Comparison of ENCODE assay signal across 13 cellular contexts in the genomic region with DNA sequence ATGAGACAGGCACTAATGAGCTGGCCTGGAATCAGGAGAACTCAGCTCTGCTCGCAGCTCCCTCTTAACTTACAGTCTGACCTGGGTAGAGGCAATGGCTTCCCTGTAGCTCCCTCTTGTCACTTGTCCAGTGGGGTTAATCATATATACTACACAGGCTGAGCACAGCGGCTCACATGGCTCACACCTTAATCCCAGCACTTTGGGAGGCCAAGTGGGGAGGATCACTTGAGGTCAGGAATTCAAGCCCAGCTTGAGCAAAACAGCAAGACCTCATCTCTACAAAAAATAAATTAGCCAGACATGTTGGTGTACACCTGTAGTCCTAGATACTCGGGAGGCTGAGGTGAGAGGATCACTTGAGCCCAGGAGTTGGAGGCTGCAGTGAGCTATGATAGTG. TPM values are rescaled to one million over a fixed set of nuclear protein-coding genes. Genes with fewer than 3 reads are reported as not detected.
A peak's percentile ranks its signal among the peaks of the same experiment; 100 is the strongest.
DNase-seq lines count a peak whose midpoint lies in the region; ATAC-seq and TF ChIP-seq lines count a peak whose summit lies in the region.
"Had no signal": no experiment of that assay in that cellular context is flagged by ENCODE, and none has a peak within 500 bp of the region (broad histone marks: within the 10 kb centered on the region; RNA-seq: fewer than 3 reads in every experiment).

No MANE protein-coding gene starts in this region.

- no peak for ATAC-seq in HG03457 (IDR thresholded peaks at IDR 0.05; ENCODE audit: unreplicated experiment)

- H3K27ac Mint-ChIP-seq in CD8-positive, alpha-beta memory T cell, result peak overlapping the region; percentile 78 to 100 (median 96)

- peak overlapping the region in 4 of 7 donors; percentile 29 to 87 (median 44) for H3K4me3 Mint-ChIP-seq in CD8-positive, alpha-beta memory T cell

- CTCF ChIA-PET in CD8-positive, alpha-beta memory T cell (lab: Charles Lee), result interaction anchor here (1.2 to 6.5 kb wide), 12 partner anchors 10 to 101 kb away, joined by 5 to 125 read pairs (median 20); partner anchors contain the start of genes S100A3, S100A4 and S100A5
- CTCF ChIA-PET in RWPE1 (lab: Yijun Ruan, JAX), result interaction anchor here (0.6 to 5.3 kb wide), 4 partner anchors 23 to 105 kb away, joined by 3 to 32 read pairs (median 4); no protein-coding TSS in a partner anchor

- DNase-seq in CD8-positive, alpha-beta memory T cell, result no peak
- DNase-seq in RWPE1 (ENCODE audit: low spot score) (no peak), medulla oblongata (ENCODE audit: extremely low spot score) (no peak)
- DNase-seq in effector memory CD4-positive, alpha-beta T cell, result no peak
- no peak for DNase-seq in stimulated activated CD4-positive, alpha-beta T cell treated with anti-CD3 and anti-CD28 coated beads, Interleukin-15, amount 100 ng/mL, for 24 hours
- DNase-seq: GF-D8; stimulated activated CD4-positive, alpha-beta T cell treated with anti-CD3 and anti-CD28 coated beads, Interleukin-2, amount 100 ng/mL, for 48 hours had no signal

- no peak for TF ChIP-seq CTCF in RWPE1 (conservative IDR thresholded peaks at IDR 0.05; ENCODE audit: low read depth)

- H3K36me3 ChIP-seq in CD8-positive, alpha-beta memory T cell (ENCODE audit: insufficient read depth, low read length), result no peaks in the 10 kb centered on the region
- peaks cover 5% of the 10 kb centered on the region for H3K36me3 ChIP-seq in effector memory CD4-positive, alpha-beta T cell (ENCODE audit: control insufficient read depth, insufficient read depth, low read length)

- POLR2A ChIA-PET in CD8-positive, alpha-beta memory T cell (lab: Charles Lee), result interaction anchor here (0.5 to 6.8 kb wide), 8 partner anchors 9 to 459 kb away, joined by 3 to 121 read pairs (median 6); partner anchors contain the start of genes CHTOP, RPS27, S100A4 and S100A5
- POLR2A ChIA-PET in RWPE1 (lab: Yijun Ruan, JAX; ENCODE audit: low non-redundant PET), result no interaction called here

- H3K27me3 ChIP-seq in CD8-positive, alpha-beta memory T cell (ENCODE audit: insufficient read depth, low read length, poor library complexity, severe bottlenecking), result no peaks in the 10 kb centered on the region
- no peaks in the 10 kb centered on the region for H3K27me3 ChIP-seq in effector memory CD4-positive, alpha-beta T cell (replicated peaks; ENCODE audit: control insufficient read depth, insufficient read depth, low read length, poor library complexity, severe bottlenecking)

- H3K9me3 ChIP-seq in CD8-positive, alpha-beta memory T cell (ENCODE audit: low read length), result no peaks in the 10 kb centered on the region
- H3K9me3 ChIP-seq in effector memory CD4-positive, alpha-beta T cell (ENCODE audit: control insufficient read depth, low read length), result no peaks in the 10 kb centered on the region

- peaks cover 0 to 1% (median 0%) of the 10 kb centered on the region in 5 donors for H3K9me3 Mint-ChIP-seq in CD8-positive, alpha-beta memory T cell

- peaks cover 56 to 63% (median 61%) of the 10 kb centered on the region in 3 donors for H3K4me1 Mint-ChIP-seq in CD8-positive, alpha-beta memory T cell

- no peak overlapping the region for H3K27ac ChIP-seq in CD8-positive, alpha-beta memory T cell (ENCODE audit: low read depth, low read length)
- peak overlapping the region; percentile 51; the same call in 1 of the 2 replicates for H3K27ac ChIP-seq in RWPE1
- H3K27ac ChIP-seq in effector memory CD4-positive, alpha-beta T cell (ENCODE audit: insufficient read depth, low read length, poor library complexity, severe bottlenecking), result peak overlapping the region; percentile 52
- H3K27ac ChIP-seq in skin epidermis, result peak overlapping the region in 14 of 21 experiments; percentile 1 to 100 (median 98)
- H3K27ac ChIP-seq: VCaP had no signal

- H3K4me1 ChIP-seq in CD8-positive, alpha-beta memory T cell (ENCODE audit: insufficient read depth, low read length), result peaks cover 53% of the 10 kb centered on the region
- peaks cover 46% of the 10 kb centered on the region for H3K4me1 ChIP-seq in effector memory CD4-positive, alpha-beta T cell (ENCODE audit: control insufficient read depth, insufficient read depth, low read length, poor library complexity, severe bottlenecking)

- peaks cover 0 to 1% of the 10 kb centered on the region in 2 donors for H3K27me3 Mint-ChIP-seq in CD8-positive, alpha-beta memory T cell

- H3K36me3 Mint-ChIP-seq in CD8-positive, alpha-beta memory T cell, result peaks cover 0 to 27% (median 7%) of the 10 kb centered on the region in 3 donors

- H3K4me3 ChIP-seq in CD8-positive, alpha-beta memory T cell (ENCODE audit: low read length), result no peak overlapping the region
- no peak overlapping the region for H3K4me3 ChIP-seq in effector memory CD4-positive, alpha-beta T cell (ENCODE audit: insufficient read depth, low read depth, low read length, poor library complexity, severe bottlenecking)
- H3K4me3 ChIP-seq in skin epidermis, result no peak overlapping the region

RNA-seq across cellular contexts. Expression of gene S100A6, which starts 4.2 kb away (rescaled TPM):
- 100 to 1,000 TPM; 244 to 254 TPM for total RNA-seq in CD8-positive, alpha-beta memory T cell
- polyA plus RNA-seq in CD8-positive, alpha-beta memory T cell, result 892 TPM

RNA-seq across cellular contexts. Expression of gene S100A5, which starts 9.1 kb away (rescaled TPM):
- total RNA-seq in CD8-positive, alpha-beta memory T cell, result 1 to 10 TPM in 1 of 2 experiments, under 1 TPM in 1; 0.61 to 1.5 TPM
- polyA plus RNA-seq in CD8-positive, alpha-beta memory T cell, result 1.6 TPM
- total RNA-seq: cardiac septum, mononuclear cell, SK-MEL-5 had no signal

RNA-seq across cellular contexts. Expression of gene S100A4, which starts 14.0 kb away (rescaled TPM):
- total RNA-seq in CD8-positive, alpha-beta memory T cell, result 100 to 1,000 TPM; 125 to 132 TPM
- 2,575 TPM for polyA plus RNA-seq in CD8-positive, alpha-beta memory T cell
- total RNA-seq: SK-MEL-5 had no signal

RNA-seq across cellular contexts. Expression of gene S100A3, which starts 17.4 kb away (rescaled TPM):
- total RNA-seq in CD8-positive, alpha-beta memory T cell, result not detected
- not detected for polyA plus RNA-seq in CD8-positive, alpha-beta memory T cell
- total RNA-seq: mononuclear cell had no signal

RNA-seq across cellular contexts. Expression of gene S100A2, which starts 34.0 kb away (rescaled TPM):
- total RNA-seq in CD8-positive, alpha-beta memory T cell, result 1 to 10 TPM in 1 of 2 experiments, under 1 TPM in 1; 0.81 to 1.1 TPM
- polyA plus RNA-seq in CD8-positive, alpha-beta memory T cell, result 0.72 TPM
